In genomic region chr2:20447437-20448245, GRCh38 we compare ENCODE assay signal across 8 cellular contexts. TPM values are rescaled to one million over a fixed set of nuclear protein-coding genes. Genes with fewer than 3 reads are reported as not detected.
DNase-seq lines count a peak whose midpoint lies in the region; ATAC-seq and TF ChIP-seq lines count a peak whose summit lies in the region.

No MANE protein-coding gene starts in this region.

- intact Hi-C loops in dorsolateral prefrontal cortex (cut with DNase I), result loop anchor here (2.0 to 5.0 kb wide), 4 partner anchors 131 to 189 kb away; no protein-coding TSS in a partner anchor

- peak overlapping the region; percentile 75 to 100 (median 96) for H3K4me3 ChIP-seq in dorsolateral prefrontal cortex

- ATAC-seq in HG03095 (IDR thresholded peaks at IDR 0.05; ENCODE audit: unreplicated experiment), result peak; percentile 13

- in situ Hi-C loops in ACHN (cut with HindIII; ENCODE audit: low pct_ligation_motif_present, low pct_unique_long_range_greater_than_20kb, low sequenced_read_pairs), result loop anchor here (25.0 kb wide), 1 partner anchor 190 kb away; no protein-coding TSS in a partner anchor
- in situ Hi-C loops in GM13976 (cut with MboI; ENCODE audit: low sequenced_read_pairs, unreplicated experiment), result no loop called here

- peak; percentile 47 for DNase-seq in ACHN
- DNase-seq in GM13976 (ENCODE audit: low spot score), result peak; percentile 72
- DNase-seq in SW 1271 (lab: John Stamatoyannopoulos, UW), result peak; percentile 17 to 48
- DNase-seq in dorsolateral prefrontal cortex, result peak; percentile 31 to 76 (median 63)
- DNase-seq in medulla oblongata (ENCODE audit: extremely low spot score), result peak; percentile 61
- DNase-seq in substantia nigra (lab: John Stamatoyannopoulos, UW), result peak in 42 of 49 donors; percentile 24 to 93 (median 68)
- no peak for DNase-seq in AG08396 (ENCODE audit: low spot score)

- TF ChIP-seq CTCF in GM13976 (IDR thresholded peaks at IDR 0.05; ENCODE audit: borderline replicate concordance, control extremely low read depth, extremely low read depth, insufficient read depth, missing control alignments), result peak; percentile 12
- TF ChIP-seq CTCF in dorsolateral prefrontal cortex (IDR thresholded peaks at IDR 0.05 in 54 of 56, conservative IDR thresholded peaks at IDR 0.05 in 2 of 56; ENCODE audit: low read depth in 1 of 56, partially characterized antibody in 56 of 56), result peak in 5 of 56 donors; percentile 2 to 20 (median 8)

- no peaks in the 10 kb centered on the region for H3K27me3 ChIP-seq in dorsolateral prefrontal cortex

- H3K27ac ChIP-seq in dorsolateral prefrontal cortex, result peak overlapping the region; percentile 88 to 100 (median 99)
- H3K27ac ChIP-seq in substantia nigra (ENCODE audit: low read depth, low read length, poor library complexity, severe bottlenecking), result peak overlapping the region; percentile 99

RNA-seq across cellular contexts. Expression of gene RHOB, which starts 0.8 kb away (rescaled TPM):
- 100 to 1,000 TPM; 206 to 544 (median 321) TPM for total RNA-seq in dorsolateral prefrontal cortex
